In the genomic region with DNA sequence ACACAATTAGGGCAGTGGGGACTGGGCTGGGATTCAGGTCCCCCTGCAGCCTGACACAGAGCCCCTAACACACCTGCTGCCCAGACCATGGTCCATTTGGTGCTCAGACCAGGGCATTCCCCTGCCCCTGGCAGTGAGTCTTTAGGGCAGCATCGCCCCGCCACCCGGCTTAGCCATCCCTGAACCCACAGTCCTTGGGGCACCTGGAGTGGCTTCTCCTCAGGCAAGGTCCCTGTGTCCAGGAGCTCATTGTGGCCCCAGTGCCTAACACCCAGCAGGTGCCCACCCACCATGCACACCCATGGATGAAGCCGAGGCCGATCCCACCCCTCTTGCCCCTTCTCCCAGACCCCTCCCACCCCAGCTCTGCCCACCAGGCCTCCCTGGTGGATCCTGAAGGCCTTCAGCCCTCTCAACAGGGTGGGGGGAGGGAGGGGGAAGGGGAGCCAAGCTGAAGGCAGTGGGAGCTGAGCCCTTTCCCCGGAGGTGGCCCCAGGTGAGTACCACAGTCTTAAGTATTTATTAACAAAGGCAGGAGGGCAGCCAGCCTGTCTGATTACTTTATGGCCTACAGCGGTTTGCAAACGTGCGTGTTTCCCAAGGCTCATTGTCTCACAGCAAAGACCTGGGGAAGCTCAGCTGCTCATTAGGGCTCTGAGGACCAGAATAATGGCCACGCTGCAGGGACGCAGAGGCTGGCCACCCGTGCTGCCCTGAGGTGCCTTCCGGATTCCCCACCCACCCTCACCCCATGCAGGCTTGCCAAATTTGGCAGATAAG, we compare ENCODE assay signal across 25 cellular contexts. TPM values are rescaled to one million over a fixed set of nuclear protein-coding genes. Genes with fewer than 3 reads are reported as not detected.
"Had no signal": no experiment of that assay in that cellular context is flagged by ENCODE, and none has a peak within 500 bp of the region (broad histone marks: within the 10 kb centered on the region; RNA-seq: fewer than 3 reads in every experiment).

No MANE protein-coding gene starts in this region.

- H3K27ac Mint-ChIP-seq: activated CD8-positive, alpha-beta T cell treated with anti-CD3 and anti-CD28 coated beads, Interleukin-2, amount 10 ng/mL, durations not matched to agents 7 days and 5 days; activated naive CD4-positive, alpha-beta T cell treated with anti-CD3 and anti-CD28 coated beads, Interleukin-2, amount 50 U/mL, for 24 hours; naive thymus-derived CD4-positive, alpha-beta T cell; stimulated activated naive CD8-positive, alpha-beta T cell treated with anti-CD3 and anti-CD28 coated beads, Interleukin-15, Interleukin-2, amounts not matched to agents 100 ng/mL and 50 ng/mL, for 24 hours had no signal

- H3K4me1 Mint-ChIP-seq: activated naive CD4-positive, alpha-beta T cell treated with anti-CD3 and anti-CD28 coated beads, Interleukin-2, amount 50 U/mL, for 24 hours; neural crest cell had no signal

- H3K27me3 ChIP-seq: right atrium auricular region had no signal

- H3K9me3 Mint-ChIP-seq: activated naive CD4-positive, alpha-beta T cell treated with anti-CD3 and anti-CD28 coated beads, Interleukin-2, amount 50 U/mL, for 24 hours; neural crest cell; stimulated activated naive CD8-positive, alpha-beta T cell treated with anti-CD3 and anti-CD28 coated beads, Interleukin-15, Interleukin-2, amounts not matched to agents 100 ng/mL and 50 ng/mL, for 24 hours had no signal

- H3K4me3 Mint-ChIP-seq: activated CD8-positive, alpha-beta T cell treated with anti-CD3 and anti-CD28 coated beads, Interleukin-2, amount 10 ng/mL, durations not matched to agents 7 days and 5 days; activated naive CD4-positive, alpha-beta T cell treated with anti-CD3 and anti-CD28 coated beads, Interleukin-2, amount 50 U/mL, for 24 hours; brain; naive thymus-derived CD4-positive, alpha-beta T cell; neural crest cell; stimulated activated naive CD8-positive, alpha-beta T cell treated with anti-CD3 and anti-CD28 coated beads, Interleukin-15, Interleukin-2, amounts not matched to agents 100 ng/mL and 50 ng/mL, for 24 hours had no signal

- ATAC-seq: activated CD8-positive, alpha-beta T cell treated with anti-CD3 and anti-CD28 coated beads, Interleukin-2, amount 10 ng/mL, durations not matched to agents 7 days and 5 days; esophagus mucosa; left colon; naive thymus-derived CD4-positive, alpha-beta T cell; psoas muscle had no signal

- H3K27ac ChIP-seq: psoas muscle, right atrium auricular region, tibial artery had no signal

- H3K4me3 ChIP-seq: lung, psoas muscle, right atrium auricular region, tibial artery had no signal

- H3K4me1 ChIP-seq: psoas muscle, right atrium auricular region, tibial artery had no signal

- FAIRE-seq: frontal cortex, islet of Langerhans had no signal

- DNase-seq: activated CD4-positive, alpha-beta T cell treated with anti-CD3 and anti-CD28 coated beads for 1 hour; activated CD4-positive, alpha-beta T cell treated with anti-CD3 and anti-CD28 coated beads, Interleukin-2, amount 50 U/mL, for 1 hour; activated CD8-positive, alpha-beta T cell treated with anti-CD3 and anti-CD28 coated beads, Interleukin-2, amount 10 ng/mL, durations not matched to agents 7 days and 5 days; activated gamma-delta T cell treated with Interleukin-2 at 50 U/mL for 16 hours; dermis blood vessel endothelial cell; effector CD8-positive, alpha-beta T cell; left colon; naive thymus-derived CD4-positive, alpha-beta T cell; psoas muscle; stimulated activated CD4-positive, alpha-beta T cell treated with anti-CD3 and anti-CD28 coated beads, Interleukin-12 subunit alpha, Interleukin-12 subunit beta, amount 100 ng/mL, for 4 hours; stimulated activated CD4-positive, alpha-beta T cell treated with anti-CD3 and anti-CD28 coated beads, Interleukin-4, amount 100 ng/mL, for 4 hours; T-helper 9 cell; tibial artery had no signal

- H3K9me3 ChIP-seq: psoas muscle, right atrium auricular region, tibial artery had no signal

- H3K36me3 ChIP-seq: right atrium auricular region, tibial artery had no signal

- H3K36me3 Mint-ChIP-seq: activated naive CD4-positive, alpha-beta T cell treated with anti-CD3 and anti-CD28 coated beads, Interleukin-2, amount 50 U/mL, for 24 hours; brain; naive thymus-derived CD4-positive, alpha-beta T cell had no signal

RNA-seq across cellular contexts. Expression of a gene that starts 38.5 kb away (rescaled TPM):
- total RNA-seq: activated CD8-positive, alpha-beta T cell treated with anti-CD3 and anti-CD28 coated beads, Interleukin-2, amount 10 ng/mL, durations not matched to agents 7 days and 5 days; cardiac septum; dermis blood vessel endothelial cell; osteocyte; psoas muscle; right atrium auricular region; T-helper 1 cell treated with Interleukin-12 subunit alpha and Interleukin-12 subunit beta and Interleukin-4 antibody, amounts not matched to agents 30 ng/mL and 1 ng/mL, for 36 hours had no signal
